8 cellular contexts compared by ENCODE assay signal in the genomic region with DNA sequence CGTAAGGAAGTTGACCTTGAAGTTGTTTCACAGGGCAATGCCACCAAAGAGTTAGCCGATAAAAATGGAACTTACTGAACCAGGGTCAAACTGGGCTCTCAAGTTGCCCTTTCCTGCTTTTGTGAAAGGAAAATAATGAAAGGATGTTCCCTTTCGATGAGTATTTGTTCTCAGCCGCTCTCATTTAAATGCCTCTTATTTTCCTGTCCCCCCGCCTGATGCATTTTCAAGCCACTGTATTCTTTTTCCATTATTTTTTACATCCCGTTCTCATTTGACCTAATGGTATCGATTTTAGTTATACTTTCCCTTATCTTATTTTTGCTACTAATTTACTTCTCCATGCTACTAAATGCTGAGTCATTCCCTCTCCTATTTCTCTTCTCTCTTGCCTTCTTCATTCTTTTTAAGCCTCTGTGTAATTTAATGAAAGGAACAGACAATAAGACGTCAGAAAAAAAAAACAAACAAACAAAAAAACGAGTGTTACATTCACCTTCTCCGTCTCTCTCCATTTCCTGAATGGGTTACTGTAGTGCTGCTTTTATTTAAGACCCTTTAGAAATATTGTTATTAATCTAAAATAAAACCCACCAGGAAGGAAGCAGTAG. TPM values are rescaled to one million over a fixed set of nuclear protein-coding genes. Genes with fewer than 3 reads are reported as not detected.
DNase-seq lines count a peak whose midpoint lies in the region; ATAC-seq and TF ChIP-seq lines count a peak whose summit lies in the region.

No MANE protein-coding gene starts in this region.

- POLR2A ChIA-PET in BJ (lab: Charles Lee) = no interaction called here
- POLR2A ChIA-PET in activated B cell treated with CpG ODN at 0.5 μM for 24 hours (lab: Charles Lee) = interaction anchor here (0.6 to 2.0 kb wide), 6 partner anchors 10 to 376 kb away, joined by 3 to 28 read pairs (median 5); a partner anchor contains a TSS

- no peaks in the 10 kb centered on the region for H3K9me3 Mint-ChIP-seq in activated B cell treated with CpG ODN at 0.5 μM for 24 hours
- H3K9me3 Mint-ChIP-seq in glutamatergic neuron (ENCODE audit: unreplicated experiment) = peaks cover 2% of the 10 kb centered on the region

- TF ChIP-seq CTCF in BJ (IDR thresholded peaks at IDR 0.05; ENCODE audit: insufficient read depth, low read depth, low read length) (no peak), activated B cell treated with CpG ODN at 0.5 μM for 24 hours (IDR thresholded peaks at IDR 0.05) (no peak), glutamatergic neuron (IDR thresholded peaks at IDR 0.05; ENCODE audit: partially characterized antibody, unreplicated experiment) (no peak)

- ATAC-seq in HG02840 (IDR thresholded peaks at IDR 0.05; ENCODE audit: low FRiP score, unreplicated experiment) (peak; percentile 1), activated B cell treated with CpG ODN at 0.5 μM for 24 hours (ENCODE audit: low read depth) (no peak), HG02885 (IDR thresholded peaks at IDR 0.05; ENCODE audit: poor library complexity, unreplicated experiment) (no peak)

- no peaks in the 10 kb centered on the region for H3K36me3 ChIP-seq in BJ (ENCODE audit: control insufficient read depth, insufficient read depth, low read length)

- CTCF ChIA-PET in BJ (lab: Yijun Ruan, JAX) (interaction anchor here (0.6 to 3.6 kb wide), 22 partner anchors 10 to 1462 kb away, joined by 3 to 50 read pairs (median 3); no protein-coding TSS in a partner anchor), activated B cell treated with CpG ODN at 0.5 μM for 24 hours (lab: Charles Lee) (interaction anchor here (1.1 to 2.5 kb wide), 3 partner anchors 10 to 271 kb away, joined by 3 to 10 read pairs (median 4); no protein-coding TSS in a partner anchor)

- intact Hi-C loops in activated B cell treated with CpG ODN at 0.5 μM for 24 hours (cut with micrococcal nuclease) = loop anchor here (5.0 kb wide), 5 partner anchors 61 to 1934 kb away; a partner anchor contains a TSS
- intact Hi-C loops in posterior cingulate gyrus (cut with DNase I) = loop anchor here (2.0 to 5.0 kb wide), 3 partner anchors 160 to 376 kb away; a partner anchor contains a TSS

- peak overlapping the region; percentile 94 for H3K27ac Mint-ChIP-seq in activated B cell treated with CpG ODN at 0.5 μM for 24 hours
- peak overlapping the region; percentile 65 for H3K27ac Mint-ChIP-seq in glutamatergic neuron (ENCODE audit: unreplicated experiment)

- H3K4me3 Mint-ChIP-seq in activated B cell treated with CpG ODN at 0.5 μM for 24 hours (peak overlapping the region; percentile 97), glutamatergic neuron (ENCODE audit: unreplicated experiment) (peak overlapping the region; percentile 89)

- H3K27me3 ChIP-seq in BJ (ENCODE audit: control insufficient read depth, insufficient read depth, low read length) = no peaks in the 10 kb centered on the region

- H3K4me3 ChIP-seq in BJ (ENCODE audit: low read depth, low read length) = peak overlapping the region; percentile 87
- H3K4me3 ChIP-seq in skeletal muscle cell (ENCODE audit: low read depth, low read length) = peak overlapping the region; percentile 80

- H3K4me1 Mint-ChIP-seq in activated B cell treated with CpG ODN at 0.5 μM for 24 hours = peaks cover 27% of the 10 kb centered on the region
- peaks cover 21% of the 10 kb centered on the region for H3K4me1 Mint-ChIP-seq in glutamatergic neuron (ENCODE audit: low read depth, unreplicated experiment)

- H3K36me3 Mint-ChIP-seq in activated B cell treated with CpG ODN at 0.5 μM for 24 hours (ENCODE audit: low read depth) (peaks cover 23% of the 10 kb centered on the region), glutamatergic neuron (ENCODE audit: unreplicated experiment) (no peaks in the 10 kb centered on the region)

- H3K27me3 Mint-ChIP-seq in activated B cell treated with CpG ODN at 0.5 μM for 24 hours (peaks cover 6% of the 10 kb centered on the region), glutamatergic neuron (ENCODE audit: unreplicated experiment) (peaks cover 3% of the 10 kb centered on the region)

- DNase-seq in BJ (ENCODE audit: low read depth) = peak; percentile 1
- no peak for DNase-seq in activated B cell treated with CpG ODN at 0.5 μM for 24 hours
- DNase-seq in glutamatergic neuron = no peak
- no peak for DNase-seq in skeletal muscle cell (ENCODE audit: low read depth)
- no peak for DNase-seq in posterior cingulate gyrus
- no peak for DNase-seq in GOT3 (lab: John Stamatoyannopoulos, UW)

RNA-seq across cellular contexts. Expression of a gene that starts 0.7 kb away (rescaled TPM):
- polyA plus RNA-seq in BJ (2011; rRNA removed) = 15.4 and 22.8 TPM in 2 replicates
- 12.3 and 26.7 TPM in 2 replicates for polyA minus RNA-seq in BJ (2011; rRNA and poly(A)+ RNA removed)
- 39.9 and 40.7 TPM in 2 replicates for total RNA-seq in activated B cell treated with CpG ODN at 0.5 μM for 24 hours
- 45.3 TPM for total RNA-seq in glutamatergic neuron (ENCODE audit: unreplicated experiment)

RNA-seq across cellular contexts. Expression of a gene that starts 26.2 kb away (rescaled TPM):
- 0.04 TPM in 2 replicates for polyA plus RNA-seq in BJ (2011; rRNA removed)
- polyA minus RNA-seq in BJ (2011; rRNA and poly(A)+ RNA removed) = 0.24 TPM in 1 of 2 replicates, not detected in the other
- 0.47 and 0.51 TPM in 2 replicates for total RNA-seq in activated B cell treated with CpG ODN at 0.5 μM for 24 hours
- 1.6 TPM for total RNA-seq in glutamatergic neuron (ENCODE audit: unreplicated experiment)
